19 cellular contexts compared by ENCODE assay signal in the genomic region with DNA sequence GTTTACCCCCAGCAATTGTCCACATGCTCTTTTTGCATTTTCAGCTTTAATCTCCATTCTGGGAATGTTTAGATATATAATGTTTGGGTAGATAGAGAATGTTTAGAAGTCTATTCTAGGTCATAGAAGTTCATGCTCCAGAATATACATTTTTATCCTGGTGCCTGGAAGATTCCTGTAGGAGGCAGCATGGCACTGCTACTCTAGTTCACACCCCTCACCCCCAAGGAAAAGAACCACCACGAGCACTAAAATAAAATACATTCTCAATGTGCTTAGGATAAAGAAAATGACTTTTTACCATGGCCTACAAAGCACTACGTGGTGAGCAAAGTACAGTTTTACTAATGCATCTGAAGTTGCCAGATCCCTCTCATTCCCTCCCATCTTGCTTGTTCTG. TPM values are rescaled to one million over a fixed set of nuclear protein-coding genes. Genes with fewer than 3 reads are reported as not detected.
DNase-seq lines count a peak whose midpoint lies in the region; ATAC-seq and TF ChIP-seq lines count a peak whose summit lies in the region.
"Had no signal": no experiment of that assay in that cellular context is flagged by ENCODE, and none has a peak within 500 bp of the region (broad histone marks: within the 10 kb centered on the region; RNA-seq: fewer than 3 reads in every experiment).

No MANE protein-coding gene starts in this region.

- peak overlapping the region; percentile 57 for H2AK9ac ChIP-seq in IMR-90 (replicated peaks; ENCODE audit: low read depth, low read length, poor library complexity)

- no peak overlapping the region for H2AFZ ChIP-seq in IMR-90 (replicated peaks; ENCODE audit: low read length, poor library complexity)
- no peak overlapping the region for H2AFZ ChIP-seq in neural progenitor cell (replicated peaks)

- peak overlapping the region; percentile 54 for H2BK20ac ChIP-seq in IMR-90 (ENCODE audit: low read depth, low read length)

- peak overlapping the region; percentile 79 for H2BK120ac ChIP-seq in IMR-90 (ENCODE audit: low read depth, low read length)

- peak; percentile 36 for ATAC-seq in IMR-90 (ENCODE audit: low read depth)
- no peak for ATAC-seq in GM21786 (IDR thresholded peaks at IDR 0.05; ENCODE audit: unreplicated experiment)
- ATAC-seq: activated CD8-positive, alpha-beta memory T cell treated with anti-CD3 and anti-CD28 coated beads, Interleukin-2, amount 10 ng/mL, durations not matched to agents 7 days and 5 days had no signal

- peak overlapping the region; percentile 42; the same call in 1 of the 2 replicates for H3K23ac ChIP-seq in IMR-90 (ENCODE audit: low read depth, low read length)

- H3K36me3 ChIP-seq in BE2C (peaks cover 19% of the 10 kb centered on the region), IMR-90 (ENCODE audit: control insufficient read depth, insufficient read depth, low read length) (peaks cover 9% of the 10 kb centered on the region), neural progenitor cell (no peaks in the 10 kb centered on the region), Peyer's patch (no peaks in the 10 kb centered on the region)
- H3K36me3 ChIP-seq: neutrophil had no signal

- peaks cover 19% of the 10 kb centered on the region for H3K36me3 Mint-ChIP-seq in neural progenitor cell
- H3K36me3 Mint-ChIP-seq: activated CD8-positive, alpha-beta memory T cell treated with anti-CD3 and anti-CD28 coated beads, Interleukin-2, amount 10 ng/mL, durations not matched to agents 7 days and 5 days had no signal

- H3K9me1 ChIP-seq in IMR-90 (ENCODE audit: insufficient read depth, low read length) = peaks cover 17% of the 10 kb centered on the region

- peak overlapping the region; percentile 74 for H3K4ac ChIP-seq in IMR-90 (ENCODE audit: low read depth, low read length)

- H3K18ac ChIP-seq in IMR-90 (ENCODE audit: low read depth, low read length) = peak overlapping the region; percentile 89

- peak overlapping the region; percentile 87 for H2BK5ac ChIP-seq in IMR-90 (ENCODE audit: low read depth, low read length, poor library complexity, severe bottlenecking)

- peak; percentile 64 for TF ChIP-seq RAD21 in IMR-90 (IDR thresholded peaks at IDR 0.05; ENCODE audit: low read length)

- no peaks in the 10 kb centered on the region for H3K27me3 Mint-ChIP-seq in neural progenitor cell (ENCODE audit: insufficient read depth, low read depth)

- peak overlapping the region; percentile 86; the same call in 1 of the 2 replicates for H3K27ac ChIP-seq in IMR-90 (ENCODE audit: insufficient read depth, low read length)
- H3K27ac ChIP-seq in neural progenitor cell = no peak overlapping the region
- no peak overlapping the region for H3K27ac ChIP-seq in Peyer's patch
- H3K27ac ChIP-seq: neutrophil had no signal

- H3K9ac ChIP-seq in IMR-90 (ENCODE audit: low read depth, low read length) (peak overlapping the region; percentile 36), neural progenitor cell (no peak overlapping the region)

- no peaks in the 10 kb centered on the region for H3K9me3 Mint-ChIP-seq in neural progenitor cell
- H3K9me3 Mint-ChIP-seq: CD8-positive, alpha-beta memory T cell; mesothelial cell of epicardium had no signal

- WGBS in IMR-90 (ENCODE audit: extremely low coverage in 2 of 2, insufficient read length in 1 of 2), 2 experiments = 100% methylated on average over 1 of the region's 2 CpGs; no CpG with 5 or more reads in 1 of the 2 experiments

- no peak overlapping the region for H3K4me3 Mint-ChIP-seq in neural progenitor cell
- H3K4me3 Mint-ChIP-seq: activated CD8-positive, alpha-beta memory T cell treated with anti-CD3 and anti-CD28 coated beads, Interleukin-2, amount 10 ng/mL, durations not matched to agents 7 days and 5 days; CD8-positive, alpha-beta memory T cell; mesothelial cell of epicardium had no signal

- BruUV-seq in IMR-90 (replicated peaks; lab: Mats Ljungman, UMichigan) = no TSS peak

- no peak for DNase-seq in BE2C
- DNase-seq in IMR-90 = peak; percentile 34
- peak; percentile 45 for DNase-seq in dermis blood vessel endothelial cell
- DNase-seq in neural progenitor cell (ENCODE audit: low spot score) = no peak
- DNase-seq in iPS-NIHi7 (ENCODE audit: extremely low spot score) = no peak
- DNase-seq in ureter (ENCODE audit: low spot score) = no peak
- DNase-seq in Peyer's patch = no peak
- DNase-seq: activated CD4-positive, CD25-positive, alpha-beta regulatory T cell; activated CD8-positive, alpha-beta memory T cell treated with anti-CD3 and anti-CD28 coated beads, Interleukin-2, amount 10 ng/mL, durations not matched to agents 7 days and 5 days; activated naive CD4-positive, alpha-beta T cell; CD8-positive, alpha-beta memory T cell; foreskin melanocyte; GDM1; NCI-H1930; NCI-H510A treated with DMSO at 0.1 percent for 48 hours; stimulated activated naive CD4-positive, alpha-beta T cell treated with Interleukin-2 at 50 U/mL for 16 hours had no signal

- peaks cover 33% of the 10 kb centered on the region for H3K79me2 ChIP-seq in neural progenitor cell (ENCODE audit: low read depth)

- intact Hi-C loops in IMR-90 (cut with micrococcal nuclease) = loop anchor here (1.0 to 5.0 kb wide), 6 partner anchors 37 to 202 kb away; no protein-coding TSS in a partner anchor

- no peaks in the 10 kb centered on the region for H3F3A ChIP-seq in neural progenitor cell (ENCODE audit: low read depth)

- H3K4me2 ChIP-seq in IMR-90 (ENCODE audit: low read depth, low read length) = peak overlapping the region; percentile 27
- no peak overlapping the region for H3K4me2 ChIP-seq in neural progenitor cell

- H3K14ac ChIP-seq in IMR-90 (replicated peaks; ENCODE audit: low read depth, low read length) = peak overlapping the region; percentile 57

- peak overlapping the region; percentile 87 for H4K5ac ChIP-seq in IMR-90 (ENCODE audit: low read depth, low read length)

- H4K20me1 ChIP-seq in IMR-90 (ENCODE audit: insufficient read depth, low read length) (peaks cover 10% of the 10 kb centered on the region), neural progenitor cell (ENCODE audit: low read depth) (peaks cover 22% of the 10 kb centered on the region)

- no peaks in the 10 kb centered on the region for H3K9me3 ChIP-seq in BE2C
- no peaks in the 10 kb centered on the region for H3K9me3 ChIP-seq in IMR-90 (ENCODE audit: control insufficient read depth, insufficient read depth, low read length)
- H3K9me3 ChIP-seq in neural progenitor cell (ENCODE audit: low read depth) = no peaks in the 10 kb centered on the region
- no peaks in the 10 kb centered on the region for H3K9me3 ChIP-seq in Peyer's patch
- H3K9me3 ChIP-seq: neutrophil had no signal

- peak overlapping the region; percentile 19 to 54; a peak in 3 of 4 replicates for H4K8ac ChIP-seq in IMR-90 (ENCODE audit: low read depth in 2 of 2, low read length in 2 of 2)

- CTCF ChIA-PET in IMR-90 (lab: Yijun Ruan, JAX) = interaction anchor here (0.6 to 0.7 kb wide), 3 partner anchors 35 to 81 kb away, joined by 3 to 5 read pairs (median 3); no protein-coding TSS in a partner anchor

- dilution Hi-C loops in IMR-90 (cut with HindIII; ENCODE audit: low sequenced_read_pairs, unreplicated experiment) = no loop called here

- H4K91ac ChIP-seq in IMR-90 (ENCODE audit: insufficient read depth, low read depth, low read length) = peak overlapping the region; percentile 73

- H2BK15ac ChIP-seq in IMR-90 (ENCODE audit: low read depth, low read length) = peak overlapping the region; percentile 79; the same call in 2 of the 3 replicates

- H3K4me3 ChIP-seq in BE2C (ENCODE audit: low read depth, low read length) (no peak overlapping the region), IMR-90 (ENCODE audit: insufficient read depth, low read depth, low read length) (no peak overlapping the region), neural progenitor cell (no peak overlapping the region), Peyer's patch (no peak overlapping the region)

- H3K4me1 Mint-ChIP-seq in neural progenitor cell = peaks cover 10% of the 10 kb centered on the region
- H3K4me1 Mint-ChIP-seq: CD8-positive, alpha-beta memory T cell had no signal

- H3K27ac Mint-ChIP-seq in neural progenitor cell = no peak overlapping the region
- H3K27ac Mint-ChIP-seq: activated CD8-positive, alpha-beta memory T cell treated with anti-CD3 and anti-CD28 coated beads, Interleukin-2, amount 10 ng/mL, durations not matched to agents 7 days and 5 days; CD8-positive, alpha-beta memory T cell; mesothelial cell of epicardium had no signal

- H3K27me3 ChIP-seq in BE2C = no peaks in the 10 kb centered on the region
- H3K27me3 ChIP-seq in IMR-90 (ENCODE audit: control insufficient read depth, insufficient read depth, low read length) = no peaks in the 10 kb centered on the region
- no peaks in the 10 kb centered on the region for H3K27me3 ChIP-seq in neural progenitor cell
- H3K27me3 ChIP-seq in Peyer's patch = no peaks in the 10 kb centered on the region
- H3K27me3 ChIP-seq: neutrophil had no signal

- H3K4me1 ChIP-seq in BE2C (peaks cover 16% of the 10 kb centered on the region), IMR-90 (ENCODE audit: control insufficient read depth, insufficient read depth, low read length) (peaks cover 33% of the 10 kb centered on the region), neural progenitor cell (no peaks in the 10 kb centered on the region), Peyer's patch (no peaks in the 10 kb centered on the region)

- TF ChIP-seq CTCF in BE2C (IDR thresholded peaks at IDR 0.05; ENCODE audit: low read depth, low read length) (peak; percentile 46), IMR-90 (conservative IDR thresholded peaks at IDR 0.05; ENCODE audit: low read depth, low read length) (peak; percentile 56), neural progenitor cell (IDR thresholded peaks at IDR 0.05) (peak; percentile 33), Peyer's patch (IDR thresholded peaks at IDR 0.05) (peak in 3 of 6 experiments; percentile 12 to 28 (median 25))

- H3K56ac ChIP-seq in IMR-90 (ENCODE audit: extremely low read depth, insufficient read depth, low read length) = no peak overlapping the region

- peaks cover 37 to 74% of the 10 kb centered on the region in 2 experiments for H3K79me1 ChIP-seq in IMR-90 (ENCODE audit: low read depth in 1 of 2, low read length in 2 of 2)

- in situ Hi-C loops in IMR-90 (cut with MboI; ENCODE audit: low sequenced_read_pairs) = no loop called here

- POLR2A ChIA-PET in IMR-90 (lab: Charles Lee; ENCODE audit: unreplicated experiment) = no interaction called here

- H2AK5ac ChIP-seq in IMR-90 (ENCODE audit: low read depth, low read length) = peak overlapping the region; percentile 57

- TF ChIP-seq POLR2A in IMR-90 (IDR thresholded peaks at IDR 0.05; ENCODE audit: low read depth, low read length) (no peak), Peyer's patch (IDR thresholded peaks at IDR 0.05) (no peak)

TF ChIP-seq in IMR-90, 13 proteins besides CTCF, POLR2A, EP300 and RAD21 (continues in another document):
- no peak for TF ChIP-seq CEBPB (IDR thresholded peaks at IDR 0.05; ENCODE audit: low read depth, low read length)

RNA-seq across cellular contexts. Expression of a gene that starts 53.8 kb away (rescaled TPM):
- 86.7 TPM for polyA plus RNA-seq in BE2C (2012; ENCODE audit: insufficient read depth, insufficient read length, low read depth)
- 116 and 167 TPM in 2 replicates for total RNA-seq in IMR-90 (2012; rRNA removed)
- polyA plus RNA-seq in IMR-90 (2012; rRNA removed) = 44.3 and 57.2 TPM in 2 replicates
- 11.9 and 14.9 TPM in 2 replicates for polyA plus RNA-seq in IMR-90 (2012; cell fraction: cytosol; rRNA removed)
- polyA plus RNA-seq in IMR-90 (2012; cell fraction: nucleus; rRNA removed; ENCODE audit: low replicate concordance) = 10.3 and 68.5 TPM in 2 replicates
- 131 and 133 TPM in 2 replicates for total RNA-seq in dermis blood vessel endothelial cell
- 64.8 and 88.0 TPM in 2 replicates for total RNA-seq in neural progenitor cell (ENCODE audit: low replicate concordance)
- 87.6 TPM for total RNA-seq in ureter
- 10 to 100 TPM; 13.1 to 25.5 (median 19.4) TPM for total RNA-seq in Peyer's patch

Comparison
In these comparisons a context has a peak if more than half of its experiments do, and no peak if none do; other contexts are left out.
1. DNase-seq: peak in IMR-90 (single experiment) and dermis blood vessel endothelial cell (single experiment); none in BE2C (single experiment), neural progenitor cell (single experiment), iPS-NIHi7 (single experiment), ureter (single experiment) and Peyer's patch (0 of 3).